Comparison of ENCODE assay signal across 8 cellular contexts in genomic region chr13:27954406-27954851, GRCh38. TPM values are rescaled to one million over a fixed set of nuclear protein-coding genes. Genes with fewer than 3 reads are reported as not detected.
DNase-seq lines count a peak whose midpoint lies in the region; ATAC-seq, FAIRE-seq and TF ChIP-seq lines count a peak whose summit lies in the region.

No MANE protein-coding gene starts in this region.

- H3K36me3 ChIP-seq in heart left ventricle (no peaks in the 10 kb centered on the region), rectal smooth muscle tissue (ENCODE audit: control insufficient read depth, insufficient read depth, low read length) (no peaks in the 10 kb centered on the region)

- no peak overlapping the region for H3K4ac ChIP-seq in H9 (ENCODE audit: low read depth, low read length)

- H2BK5ac ChIP-seq in H9 (ENCODE audit: insufficient read length, low read length), result no peak overlapping the region

- no peak overlapping the region for H3K56ac ChIP-seq in H9 (ENCODE audit: insufficient read length, low read depth, low read length)

- H3K23ac ChIP-seq in H9 (ENCODE audit: insufficient read length, low read depth, low read length), result no peak overlapping the region

- H3K9ac ChIP-seq in H9 (ENCODE audit: extremely low read depth, insufficient read length, low read length), result no peak overlapping the region
- no peak overlapping the region for H3K9ac ChIP-seq in rectal smooth muscle tissue (ENCODE audit: low read length)

- H3K27ac Mint-ChIP-seq in H9 (no peak overlapping the region), endothelial cell (ENCODE audit: unreplicated experiment) (no peak overlapping the region)

- H4K91ac ChIP-seq in H9 (ENCODE audit: insufficient read length, low read depth, low read length), result no peak overlapping the region

- H2BK15ac ChIP-seq in H9 (ENCODE audit: low read depth, low read length), result no peak overlapping the region; the same call in 1 of the 2 replicates

- no peak overlapping the region for H2BK12ac ChIP-seq in H9 (ENCODE audit: insufficient read length, low read depth, low read length)

- no peak overlapping the region for H3K27ac ChIP-seq in H9 (ENCODE audit: insufficient read length, low read depth, low read length)
- no peak overlapping the region for H3K27ac ChIP-seq in heart left ventricle
- H3K27ac ChIP-seq in rectal smooth muscle tissue (ENCODE audit: low read depth, low read length), result no peak overlapping the region

- H2AFZ ChIP-seq in H9 (ENCODE audit: low read length), result no peak overlapping the region

- no peak overlapping the region for H3T11ph ChIP-seq in H9 (ENCODE audit: low read length)

- no peaks in the 10 kb centered on the region for H3K79me1 ChIP-seq in H9 (ENCODE audit: insufficient read depth, low read depth, low read length, poor library complexity, severe bottlenecking)

- no peak overlapping the region for H2BK20ac ChIP-seq in H9 (ENCODE audit: low read depth, low read length, poor library complexity, severe bottlenecking)

- H3K9me3 ChIP-seq in H9 (ENCODE audit: control insufficient read depth, low read depth, low read length), result no peaks in the 10 kb centered on the region
- no peaks in the 10 kb centered on the region for H3K9me3 ChIP-seq in heart left ventricle

- H3K4me2 ChIP-seq in H9 (ENCODE audit: insufficient read depth, insufficient read length, low read length), result peak overlapping the region; percentile 65

- H3K36me3 Mint-ChIP-seq in H9 (ENCODE audit: insufficient read depth in 1 of 3, low read depth in 3 of 3) (no peaks in the 10 kb centered on the region), endothelial cell (ENCODE audit: low read depth, unreplicated experiment) (no peaks in the 10 kb centered on the region)

- H3K4me3 Mint-ChIP-seq in H9 (peak overlapping the region in 1 of 2 experiments; percentile 79; a peak in 3 of 5 replicates), endothelial cell (ENCODE audit: unreplicated experiment) (no peak overlapping the region)

- no peaks in the 10 kb centered on the region for H4K20me1 ChIP-seq in H9 (ENCODE audit: control insufficient read depth, insufficient read depth, insufficient read length)

- WGBS in H9 (ENCODE audit: extremely low coverage, insufficient read length, low lambda C conversion rate), result no CpG with 5 or more reads among the region's 56 CpGs
- WGBS in heart left ventricle, 4 donors, result 0 to 5% (median 2%) methylated on average over 13 to 56 of the region's 56 CpGs

- no peaks in the 10 kb centered on the region; the same call in 1 of the 2 replicates for H3K4me1 ChIP-seq in H9 (ENCODE audit: insufficient read depth, low read length)
- H3K4me1 ChIP-seq in heart left ventricle, result peaks cover 0 to 19% (median 14%) of the 10 kb centered on the region in 12 donors
- H3K4me1 ChIP-seq in rectal smooth muscle tissue (ENCODE audit: control insufficient read depth, insufficient read depth, low read length), result no peaks in the 10 kb centered on the region

- H4K8ac ChIP-seq in H9 (replicated peaks; ENCODE audit: insufficient read length, low read depth, low read length), result no peak overlapping the region

- peaks cover 7% of the 10 kb centered on the region for H3K23me2 ChIP-seq in H9 (ENCODE audit: insufficient read length, low read depth, low read length, poor library complexity, severe bottlenecking)

- H3K79me2 ChIP-seq in H9 (ENCODE audit: insufficient read depth, low read length), result no peaks in the 10 kb centered on the region

- no peak overlapping the region for H2AK5ac ChIP-seq in H9 (ENCODE audit: insufficient read length, low read length)

- H3K14ac ChIP-seq in H9 (ENCODE audit: insufficient read depth, low read length), result no peak overlapping the region

- no peak overlapping the region for H3K18ac ChIP-seq in H9 (ENCODE audit: insufficient read length, low read depth, low read length)

- intact Hi-C loops in heart left ventricle (cut with DNase I), result loop anchor here in 4 of 10 donors (10.0 kb wide), 1 partner anchor 120 kb away; no protein-coding TSS in a partner anchor

- no peak overlapping the region for H2BK120ac ChIP-seq in H9 (ENCODE audit: low read depth, low read length, poor library complexity, severe bottlenecking)

- TF ChIP-seq POLR2A in heart left ventricle (IDR thresholded peaks at IDR 0.05), result no peak

- H3K27me3 ChIP-seq in H9 (ENCODE audit: insufficient read depth, low read length) (peaks cover 71% of the 10 kb centered on the region), heart left ventricle (peaks cover 44 to 97% (median 75%) of the 10 kb centered on the region in 9 donors), rectal smooth muscle tissue (ENCODE audit: control insufficient read depth, insufficient read depth, low read length) (peaks cover 9% of the 10 kb centered on the region)

- H3K27me3 Mint-ChIP-seq in H9 (ENCODE audit: low read depth) (peaks cover 98% of the 10 kb centered on the region), endothelial cell (ENCODE audit: unreplicated experiment) (peaks cover 14% of the 10 kb centered on the region)

- H4K5ac ChIP-seq in H9 (ENCODE audit: insufficient read length, low read depth, low read length), result no peak overlapping the region

- DNase-seq in H9, result peak; percentile 66
- DNase-seq in heart left ventricle, result no peak
- DNase-seq in NCI-H2171 (lab: John Stamatoyannopoulos, UW), result no peak
- DNase-seq in urothelium cell line (ENCODE audit: low spot score), result no peak
- DNase-seq in endothelial cell (ENCODE audit: low spot score), result no peak

- H3K4me1 Mint-ChIP-seq in H9 (peaks cover 0 to 9% of the 10 kb centered on the region in 2 experiments; a peak in 2 of 4 replicates), endothelial cell (ENCODE audit: unreplicated experiment) (peaks cover 7% of the 10 kb centered on the region)

- H3K4me3 ChIP-seq in GM08714 (ENCODE audit: low read length), result peak overlapping the region; percentile 54; the same call in 1 of the 2 replicates
- H3K4me3 ChIP-seq in heart left ventricle, result peak overlapping the region; percentile 13 to 58 (median 39)
- peak overlapping the region; percentile 61 for H3K4me3 ChIP-seq in rectal smooth muscle tissue (ENCODE audit: low read length)

- TF ChIP-seq CTCF in H9 (conservative IDR thresholded peaks at IDR 0.05), result no peak
- TF ChIP-seq CTCF in heart left ventricle (IDR thresholded peaks at IDR 0.05), result no peak
- TF ChIP-seq CTCF in endothelial cell (IDR thresholded peaks at IDR 0.05; ENCODE audit: unreplicated experiment), result no peak

- peak; percentile 33 for ATAC-seq in SK-N-SH treated with all-trans-retinoic acid at 6 μM for 48 hours
- ATAC-seq in heart left ventricle, result peak in 2 of 4 donors; percentile 60 to 66

- FAIRE-seq in urothelium cell line (lab: Jason Lieb, UNC), result no peak

- H3K9me3 Mint-ChIP-seq in H9 (peaks cover 5 to 11% of the 10 kb centered on the region in 2 experiments; a peak in 3 of 5 replicates), endothelial cell (ENCODE audit: unreplicated experiment) (no peaks in the 10 kb centered on the region)

TF ChIP-seq in SK-N-SH treated with all-trans-retinoic acid at 6 μM for 48 hours, 23 proteins besides CTCF, POLR2A, EP300 and RAD21 (continues in another document):
- TF ChIP-seq ESRRG (CRISPR knock-in tag; IDR thresholded peaks at IDR 0.05) (no peak), GLIS3 (CRISPR knock-in tag; IDR thresholded peaks at IDR 0.05) (no peak), ZFP30 (CRISPR knock-in tag; IDR thresholded peaks at IDR 0.05) (no peak), CREB5 (CRISPR knock-in tag; IDR thresholded peaks at IDR 0.05; ENCODE audit: low read depth) (no peak), OSR1 (CRISPR knock-in tag; IDR thresholded peaks at IDR 0.05) (no peak), SNAI2 (CRISPR knock-in tag; IDR thresholded peaks at IDR 0.05) (no peak), ZNF8 (CRISPR knock-in tag; IDR thresholded peaks at IDR 0.05) (no peak), BACH2 (CRISPR knock-in tag; IDR thresholded peaks at IDR 0.05; ENCODE audit: borderline replicate concordance) (no peak), CSDC2 (CRISPR knock-in tag; IDR thresholded peaks at IDR 0.05) (no peak)
- TF ChIP-seq, protein P1, sequence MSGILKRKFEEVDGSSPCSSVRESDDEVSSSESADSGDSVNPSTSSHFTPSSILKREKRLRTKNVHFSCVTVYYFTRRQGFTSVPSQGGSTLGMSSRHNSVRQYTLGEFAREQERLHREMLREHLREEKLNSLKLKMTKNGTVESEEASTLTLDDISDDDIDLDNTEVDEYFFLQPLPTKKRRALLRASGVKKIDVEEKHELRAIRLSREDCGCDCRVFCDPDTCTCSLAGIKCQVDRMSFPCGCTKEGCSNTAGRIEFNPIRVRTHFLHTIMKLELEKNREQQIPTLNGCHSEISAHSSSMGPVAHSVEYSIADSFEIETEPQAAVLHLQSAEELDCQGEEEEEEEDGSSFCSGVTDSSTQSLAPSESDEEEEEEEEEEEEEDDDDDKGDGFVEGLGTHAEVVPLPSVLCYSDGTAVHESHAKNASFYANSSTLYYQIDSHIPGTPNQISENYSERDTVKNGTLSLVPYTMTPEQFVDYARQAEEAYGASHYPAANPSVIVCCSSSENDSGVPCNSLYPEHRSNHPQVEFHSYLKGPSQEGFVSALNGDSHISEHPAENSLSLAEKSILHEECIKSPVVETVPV (CRISPR knock-in tag; IDR thresholded peaks at IDR 0.05), result no peak

RNA-seq across cellular contexts. Expression of gene CDX2, which starts 14.7 kb away (rescaled TPM):
- total RNA-seq in H9 (2021) (not detected in 2 replicates), heart left ventricle (not detected), endothelial cell (ENCODE audit: unreplicated experiment) (0.33 TPM)
- not detected for polyA plus RNA-seq in heart left ventricle

RNA-seq across cellular contexts. Expression of gene URAD, which starts 34.1 kb away (rescaled TPM):
- not detected in 2 replicates for total RNA-seq in H9 (2021)
- total RNA-seq in heart left ventricle, result not detected
- polyA plus RNA-seq in heart left ventricle, result not detected
- not detected for total RNA-seq in endothelial cell (ENCODE audit: unreplicated experiment)

RNA-seq across cellular contexts. Expression of gene PDX1, which starts 34.6 kb away (rescaled TPM):
- total RNA-seq in H9 (2021) (not detected in 2 replicates), heart left ventricle (not detected), endothelial cell (ENCODE audit: unreplicated experiment) (0.59 TPM)
- not detected for polyA plus RNA-seq in heart left ventricle
